Comparison of ENCODE assay signal across 8 cellular contexts in genomic region chr7:102426268-102427031, GRCh38. TPM values are rescaled to one million over a fixed set of nuclear protein-coding genes. Genes with fewer than 3 reads are reported as not detected.
DNase-seq lines count a peak whose midpoint lies in the region; ATAC-seq and TF ChIP-seq lines count a peak whose summit lies in the region.

No MANE protein-coding gene starts in this region.

- peaks cover 81% of the 10 kb centered on the region for H3K4me1 Mint-ChIP-seq in activated naive CD8-positive, alpha-beta T cell (ENCODE audit: low read depth)

- H3K27ac ChIP-seq in rectal smooth muscle tissue (ENCODE audit: low read depth, low read length), result peak overlapping the region; percentile 48

- H3K4me3 Mint-ChIP-seq in activated naive CD8-positive, alpha-beta T cell, result peak overlapping the region; percentile 83

- H3K36me3 ChIP-seq in rectal smooth muscle tissue (ENCODE audit: control insufficient read depth, insufficient read depth, low read length), result peaks cover 6% of the 10 kb centered on the region

- DNase-seq in GM12864 (ENCODE audit: low read depth) (peak; percentile 86), RPMI8226 (peak; percentile 96), mucosa of gallbladder (ENCODE audit: low spot score) (no peak), DMS153 (lab: John Stamatoyannopoulos, UW) (no peak), NCI-H187 (lab: John Stamatoyannopoulos, UW) (no peak)

- TF ChIP-seq CTCF in GM12864 (IDR thresholded peaks at IDR 0.05; ENCODE audit: low read depth, low read length, missing control alignments), result no peak

- no peaks in the 10 kb centered on the region for H3K9me3 Mint-ChIP-seq in activated naive CD8-positive, alpha-beta T cell (ENCODE audit: low read depth)

- H3K4me3 ChIP-seq in GM12864 (ENCODE audit: low read depth, low read length) (peak overlapping the region; percentile 27), rectal smooth muscle tissue (ENCODE audit: low read length) (peak overlapping the region; percentile 29)

- peak overlapping the region; percentile 99 for H3K27ac Mint-ChIP-seq in activated naive CD8-positive, alpha-beta T cell

- no peaks in the 10 kb centered on the region for H3K27me3 Mint-ChIP-seq in activated naive CD8-positive, alpha-beta T cell

- peak; percentile 58 for ATAC-seq in HG02678 (IDR thresholded peaks at IDR 0.05; ENCODE audit: unreplicated experiment)

- no peak overlapping the region for H3K9ac ChIP-seq in rectal smooth muscle tissue (ENCODE audit: low read length)

- H3K36me3 Mint-ChIP-seq in activated naive CD8-positive, alpha-beta T cell, result peaks cover 5% of the 10 kb centered on the region

- no peaks in the 10 kb centered on the region for H3K4me1 ChIP-seq in rectal smooth muscle tissue (ENCODE audit: control insufficient read depth, insufficient read depth, low read length)

- H3K27me3 ChIP-seq in rectal smooth muscle tissue (ENCODE audit: control insufficient read depth, insufficient read depth, low read length), result no peaks in the 10 kb centered on the region

RNA-seq across cellular contexts. Expression of gene ORAI2, which starts 6.9 kb away (rescaled TPM):
- 27.1 TPM for total RNA-seq in mucosa of gallbladder

RNA-seq across cellular contexts. Expression of gene PRKRIP1, which starts 30.3 kb away (rescaled TPM):
- 22.6 TPM for total RNA-seq in mucosa of gallbladder

RNA-seq across cellular contexts. Expression of gene ALKBH4, which starts 38.2 kb away (rescaled TPM):
- total RNA-seq in mucosa of gallbladder, result 13.2 TPM

RNA-seq across cellular contexts. Expression of gene LRWD1, which starts 38.3 kb away (rescaled TPM):
- total RNA-seq in mucosa of gallbladder, result 18.2 TPM

RNA-seq across cellular contexts. Expression of gene POLR2J, which starts 52.3 kb away (rescaled TPM):
- total RNA-seq in mucosa of gallbladder, result 43.6 TPM

Comparison
In these comparisons a context has a peak if more than half of its experiments do, and no peak if none do; other contexts are left out.
1. DNase-seq: peak in GM12864 (single experiment) and RPMI8226 (single experiment); none in mucosa of gallbladder (single experiment), DMS153 (single experiment) and NCI-H187 (0 of 2).